In genomic region chrX:84469226-84469625, GRCh38 we compare ENCODE assay signal across 14 cellular contexts. TPM values are rescaled to one million over a fixed set of nuclear protein-coding genes. Genes with fewer than 3 reads are reported as not detected.
DNase-seq lines count a peak whose midpoint lies in the region; ATAC-seq and TF ChIP-seq lines count a peak whose summit lies in the region.
"Had no signal": no experiment of that assay in that cellular context is flagged by ENCODE, and none has a peak within 500 bp of the region (broad histone marks: within the 10 kb centered on the region; RNA-seq: fewer than 3 reads in every experiment).

No MANE protein-coding gene starts in this region.

- CTCF ChIA-PET in MCF 10A (lab: Yijun Ruan, JAX), result no interaction called here

- peaks cover 0 to 4% of the 10 kb centered on the region in 2 donors for H3K27me3 ChIP-seq in breast epithelium
- H3K27me3 ChIP-seq: vagina had no signal

- no peaks in the 10 kb centered on the region for H3K27me3 Mint-ChIP-seq in MCF 10A (ENCODE audit: insufficient read depth, unreplicated experiment)

- H3K9me3 ChIP-seq in breast epithelium, result peaks cover 6 to 14% of the 10 kb centered on the region in 2 donors
- H3K9me3 ChIP-seq: vagina had no signal

- H3K4me1 Mint-ChIP-seq in MCF 10A (ENCODE audit: insufficient read depth, unreplicated experiment), result no peaks in the 10 kb centered on the region

- H3K27ac ChIP-seq in breast epithelium, result no peak overlapping the region
- H3K27ac ChIP-seq: HL-60, vagina had no signal

- H3K4me1 ChIP-seq in breast epithelium, result no peaks in the 10 kb centered on the region
- H3K4me1 ChIP-seq: vagina had no signal

- intact Hi-C loops in MCF 10A (cut with micrococcal nuclease), result no loop called here
- intact Hi-C loops in breast epithelium (cut with DNase I; ENCODE audit: low total_unique reads), result no loop called here

- H3K36me3 ChIP-seq in breast epithelium, result no peaks in the 10 kb centered on the region
- H3K36me3 ChIP-seq: vagina had no signal

- H3K4me3 ChIP-seq in breast epithelium, result no peak overlapping the region
- no peak overlapping the region for H3K4me3 ChIP-seq in fibroblast of pulmonary artery (replicated peaks; ENCODE audit: low read depth, low read length)
- H3K4me3 ChIP-seq: lung, vagina had no signal

- POLR2A ChIA-PET in MCF 10A (lab: Yijun Ruan, JAX), result no interaction called here

- peaks cover 6% of the 10 kb centered on the region for H3K36me3 Mint-ChIP-seq in MCF 10A (ENCODE audit: insufficient read depth, unreplicated experiment)

- TF ChIP-seq CTCF in MCF 10A (IDR thresholded peaks at IDR 0.05; ENCODE audit: unreplicated experiment), result no peak
- no peak for TF ChIP-seq CTCF in breast epithelium (IDR thresholded peaks at IDR 0.05)
- TF ChIP-seq CTCF in fibroblast of pulmonary artery (IDR thresholded peaks at IDR 0.05; ENCODE audit: low read length, missing control alignments), result no peak

- peaks cover 1% of the 10 kb centered on the region for H3K9me3 Mint-ChIP-seq in MCF 10A (ENCODE audit: unreplicated experiment)

- no TSS peak for BruUV-seq in MCF 10A (replicated peaks; lab: Mats Ljungman, UMichigan)

- ATAC-seq in HG02798 (IDR thresholded peaks at IDR 0.05; ENCODE audit: poor library complexity, unreplicated experiment), result no peak
- ATAC-seq in HG03025 (IDR thresholded peaks at IDR 0.05; ENCODE audit: low FRiP score, unreplicated experiment), result no peak
- no peak for ATAC-seq in activated CD4-positive, CD25-positive, alpha-beta regulatory T cell treated with anti-CD3 and anti-CD28 coated beads, Interleukin-2, amount 50 U/mL, for 24 hours

- DNase-seq in MCF 10A (ENCODE audit: unreplicated experiment), result peak; percentile 1
- no peak for DNase-seq in breast epithelium (ENCODE audit: low spot score in 2 of 2)
- DNase-seq in OCI-M1 (lab: John Stamatoyannopoulos, UW), result peak; percentile 46
- peak; percentile 53 for DNase-seq in fibroblast of pulmonary artery (ENCODE audit: low read depth)
- no peak for DNase-seq in activated gamma-delta T cell treated with Interleukin-2 at 50 U/mL for 16 hours
- DNase-seq: activated naive CD4-positive, alpha-beta T cell treated with Interleukin-2 at 50 U/mL for 16 hours; AML-193; T-helper 2 cell had no signal

- no peak overlapping the region for H3K4me3 Mint-ChIP-seq in MCF 10A (ENCODE audit: unreplicated experiment)

- TF ChIP-seq POLR2A in breast epithelium (IDR thresholded peaks at IDR 0.05), result no peak

- H3K27ac Mint-ChIP-seq in MCF 10A (ENCODE audit: low read depth, unreplicated experiment), result no peak overlapping the region

RNA-seq across cellular contexts. Expression of gene HDX, which starts 33.0 kb away (rescaled TPM):
- total RNA-seq in MCF 10A (2022) (6.4 and 6.6 TPM in 2 replicates), breast epithelium (10 to 100 TPM in 1 of 3 donors, 1 to 10 TPM in 2; 6.4 to 12.1 (median 7.9) TPM)

Comparison
In these comparisons a context has a peak if more than half of its experiments do, and no peak if none do; other contexts are left out.
1. DNase-seq: peak in MCF 10A (single experiment), OCI-M1 (single experiment) and fibroblast of pulmonary artery (single experiment); none in breast epithelium (0 of 2) and activated gamma-delta T cell treated with Interleukin-2 at 50 U/mL for 16 hours (single experiment).